In genomic region chr1:169523904-169524303, GRCh38 we compare ENCODE assay signal across 23 cellular contexts. TPM values are rescaled to one million over a fixed set of nuclear protein-coding genes. Genes with fewer than 3 reads are reported as not detected.
A peak's percentile ranks its signal among the peaks of the same experiment; 100 is the strongest.
DNase-seq lines count a peak whose midpoint lies in the region; ATAC-seq, FAIRE-seq and TF ChIP-seq lines count a peak whose summit lies in the region.
"Had no signal": no experiment of that assay in that cellular context is flagged by ENCODE, and none has a peak within 500 bp of the region (broad histone marks: within the 10 kb centered on the region; RNA-seq: fewer than 3 reads in every experiment).

No MANE protein-coding gene starts in this region.

- TF ChIP-seq CTCF in WTC11 (IDR thresholded peaks at IDR 0.05): no peak
- no peak for TF ChIP-seq CTCF in HepG2 (CRISPR knock-in tag; IDR thresholded peaks at IDR 0.05)
- no peak for TF ChIP-seq CTCF in upper lobe of right lung (IDR thresholded peaks at IDR 0.05)
- no peak for TF ChIP-seq CTCF in heart right ventricle (IDR thresholded peaks at IDR 0.05)
- no peak for TF ChIP-seq CTCF in BE2C (IDR thresholded peaks at IDR 0.05; ENCODE audit: low read depth, low read length)

- H3K36me3 ChIP-seq in HepG2 (replicated peaks in 1 of 2; ENCODE audit: control insufficient read depth in 1 of 2, insufficient read depth in 2 of 2, low read length in 2 of 2) (peaks cover 21 to 75% of the 10 kb centered on the region in 2 experiments), upper lobe of right lung (no peaks in the 10 kb centered on the region), heart right ventricle (peaks cover 0 to 40% (median 0%) of the 10 kb centered on the region in 9 donors), BE2C (no peaks in the 10 kb centered on the region)
- H3K36me3 ChIP-seq: HAP-1 had no signal

- DNase-seq in HuH-7 (ENCODE audit: low spot score) (peak; percentile 18), WTC11 (ENCODE audit: low spot score) (no peak), HepG2 (ENCODE audit: low spot score) (no peak), upper lobe of right lung (no peak), KBM-7 (no peak), heart right ventricle (no peak), BE2C (no peak)
- DNase-seq: 8988T; ACHN; AML-193; C1 segment of cervical spinal cord; Calu3; CD4-positive, alpha-beta memory T cell; COR-L47; DMS79; EL; GDM1; HFFc6 had no signal

- H3K4me1 ChIP-seq in HepG2 (ENCODE audit: insufficient read depth, low read length) (peaks cover 25% of the 10 kb centered on the region), upper lobe of right lung (no peaks in the 10 kb centered on the region), heart right ventricle (peaks cover 0 to 10% (median 0%) of the 10 kb centered on the region in 9 donors), BE2C (no peaks in the 10 kb centered on the region)
- H3K4me1 ChIP-seq: HAP-1 had no signal

- TF ChIP-seq POLR2A in HepG2 (IDR thresholded peaks at IDR 0.05; ENCODE audit: insufficient read depth in 1 of 2, low read depth in 2 of 2, low read length in 2 of 2): no peak

- H3K4me3 ChIP-seq in HepG2 (replicated peaks in 1 of 3; ENCODE audit: insufficient read depth in 1 of 3, low read depth in 2 of 3, low read length in 3 of 3) (no peak overlapping the region), upper lobe of right lung (no peak overlapping the region), heart right ventricle (no peak overlapping the region), BE2C (ENCODE audit: low read depth, low read length) (no peak overlapping the region)
- H3K4me3 ChIP-seq: A549, GM12878, GM23338, HAP-1 had no signal

- intact Hi-C loops in HepG2 (cut with micrococcal nuclease; ENCODE audit: unreplicated experiment) (loop anchor here (5.0 kb wide), 1 partner anchor 37 kb away; the partner anchor contains the start of gene SLC19A2), upper lobe of right lung (cut with DNase I) (no loop called here), heart right ventricle (cut with DNase I) (no loop called here)

- no peaks in the 10 kb centered on the region for H3K79me2 ChIP-seq in HepG2 (ENCODE audit: insufficient read depth, low read length)

- no peak overlapping the region for H3K27ac ChIP-seq in HepG2 (ENCODE audit: extremely low read length, insufficient read depth, low read length)
- H3K27ac ChIP-seq in upper lobe of right lung: no peak overlapping the region
- no peak overlapping the region for H3K27ac ChIP-seq in heart right ventricle
- H3K27ac ChIP-seq: A549 had no signal

- BruUV-seq in HepG2 (replicated peaks; lab: Mats Ljungman, UMichigan): no TSS peak

- no peak overlapping the region for H2AFZ ChIP-seq in HepG2 (ENCODE audit: low read length)

- TF ChIP-seq EP300 in HepG2 (IDR thresholded peaks at IDR 0.05; ENCODE audit: low read depth in 2 of 2, low read length in 2 of 2) (no peak), HepG2 (CRISPR knock-in tag; IDR thresholded peaks at IDR 0.05; ENCODE audit: borderline replicate concordance) (no peak)

- ATAC-seq in WTC11 (no peak), HepG2 (peak; percentile 67), upper lobe of right lung (peak; percentile 26), heart right ventricle (no peak)
- ATAC-seq: A549, GM12878, GM23338 had no signal

- H3K9me3 Mint-ChIP-seq in WTC11: no peaks in the 10 kb centered on the region
- H3K9me3 Mint-ChIP-seq: CD4-positive, alpha-beta memory T cell; GM23338; HFFc6 had no signal

- no peak for TF ChIP-seq RAD21 in HepG2 (CRISPR knock-in tag; IDR thresholded peaks at IDR 0.05)

- no peaks in the 10 kb centered on the region for H3K27me3 Mint-ChIP-seq in WTC11 (ENCODE audit: low read depth)

- H4K20me1 ChIP-seq in HepG2 (ENCODE audit: insufficient read depth, low read length): no peaks in the 10 kb centered on the region; the same call in 1 of the 2 replicates

- FAIRE-seq in HepG2 (lab: Jason Lieb, UNC): peak; percentile 52
- FAIRE-seq: A549, GM12878, GM18507 had no signal

- H3K27me3 ChIP-seq in HepG2 (ENCODE audit: control insufficient read depth in 1 of 2, insufficient read depth in 2 of 2, low read length in 2 of 2) (no peaks in the 10 kb centered on the region; a peak in 1 of 5 replicates), upper lobe of right lung (no peaks in the 10 kb centered on the region), heart right ventricle (no peaks in the 10 kb centered on the region), BE2C (peaks cover 6% of the 10 kb centered on the region)

- POLR2A ChIA-PET in WTC11 (lab: Charles Lee): no interaction called here
- POLR2A ChIA-PET in HepG2 (lab: Yijun Ruan, JAX): interaction anchor here (1.1 to 2.1 kb wide), 3 partner anchors 13 to 38 kb away, joined by 3 to 6 read pairs (median 5); partner anchors contain the start of gene SLC19A2

- no peaks in the 10 kb centered on the region for H3K36me3 Mint-ChIP-seq in WTC11

- no peak overlapping the region for H3K4me2 ChIP-seq in HepG2 (ENCODE audit: low read depth, low read length)
- H3K4me2 ChIP-seq: A549, GM23338 had no signal

- H3K9me3 ChIP-seq in HepG2 (ENCODE audit: low read length): no peaks in the 10 kb centered on the region
- H3K9me3 ChIP-seq in upper lobe of right lung: no peaks in the 10 kb centered on the region
- H3K9me3 ChIP-seq in heart right ventricle: no peaks in the 10 kb centered on the region
- no peaks in the 10 kb centered on the region for H3K9me3 ChIP-seq in BE2C
- H3K9me3 ChIP-seq: A549, HAP-1 had no signal

- H3K4me3 Mint-ChIP-seq in WTC11: no peak overlapping the region
- H3K4me3 Mint-ChIP-seq: CD4-positive, alpha-beta memory T cell; GM23338; HFFc6 had no signal

- in situ Hi-C loops in HepG2 (cut with HindIII; ENCODE audit: extremely low pct_ligation_motif_present, low pct_unique_long_range_greater_than_20kb): no loop called here
- in situ Hi-C loops in KBM-7 (cut with MboI; ENCODE audit: low pct_unique_long_range_greater_than_20kb, low sequenced_read_pairs): no loop called here

- no peak overlapping the region for H3K9ac ChIP-seq in HepG2 (ENCODE audit: insufficient read depth, low read depth, low read length)

- CTCF ChIA-PET in WTC11 (lab: Charles Lee) (interaction anchor here (1.2 kb wide), 1 partner anchor 22 kb away, joined by 3 read pairs; no protein-coding TSS in a partner anchor), HepG2 (lab: Yijun Ruan, JAX; ENCODE audit: low intra/inter-chr PET ratio, low total read pairs) (no interaction called here)

- H3K27ac Mint-ChIP-seq in WTC11: no peak overlapping the region
- H3K27ac Mint-ChIP-seq: CD4-positive, alpha-beta memory T cell; GM23338; HFFc6 had no signal

- H3K4me1 Mint-ChIP-seq in WTC11: peaks cover 15% of the 10 kb centered on the region

TF ChIP-seq in HepG2, 621 proteins besides CTCF, POLR2A, EP300 and RAD21:
- 0 out of 2 replicates have a peak, but pooled peaks have one; percentile 31 for TF ChIP-seq GATAD2A (CRISPR knock-in tag; IDR thresholded peaks at IDR 0.05)
- 0 out of 2 replicates have a peak, but pooled peaks have one; percentile 16 for TF ChIP-seq ZFY (CRISPR knock-in tag; IDR thresholded peaks at IDR 0.05)
- TF ChIP-seq NR2F6 (IDR thresholded peaks at IDR 0.05): 0 out of 2 replicates have a peak, but pooled peaks have one; percentile 15
- no peak for TF ChIP-seq NR2F6 (CRISPR knock-in tag; IDR thresholded peaks at IDR 0.05)
- TF ChIP-seq ZNF251 (CRISPR knock-in tag; IDR thresholded peaks at IDR 0.05): no peak
- TF ChIP-seq RBM22 (optimal IDR thresholded peaks at IDR 0.05; ENCODE audit: low read length): peak; percentile 69
- TF ChIP-seq ZNF205 (CRISPR knock-in tag; IDR thresholded peaks at IDR 0.05): no peak
- TF ChIP-seq CEBPB (IDR thresholded peaks at IDR 0.05; ENCODE audit: borderline replicate concordance, low read depth, low read length): peak; percentile 56; the same call in 1 of the 2 replicates
- peak; percentile 65 for TF ChIP-seq CEBPG (CRISPR knock-in tag; IDR thresholded peaks at IDR 0.05)

RNA-seq across cellular contexts. Expression of gene SLC19A2, which starts 38.2 kb away (rescaled TPM):
- total RNA-seq in WTC11 (2021) (14.6 to 15.8 TPM (median 14.7 TPM) in 3 replicates), HepG2 (2016; rRNA removed; fragmentation: Illumina TruSeq; extraction: Trizol) (19.1 and 30.4 TPM in 2 replicates), upper lobe of right lung (12.8 TPM), heart right ventricle (10 to 100 TPM in 8 of 10 donors, 1 to 10 TPM in 2; 7.6 to 36.3 (median 16.1) TPM)
- 3.8 and 5.2 TPM in 2 replicates for total RNA-seq in HepG2 (2016; cell fraction: cytosol; rRNA removed; fragmentation: Illumina TruSeq; extraction: Trizol; ENCODE audit: low read depth)
- total RNA-seq in HepG2 (2016; cell fraction: insoluble cytoplasmic fraction; rRNA removed; fragmentation: Illumina TruSeq; extraction: Trizol): 20.0 and 30.2 TPM in 2 replicates
- total RNA-seq in HepG2 (2016; cell fraction: membrane; rRNA removed; fragmentation: Illumina TruSeq; extraction: Trizol): 10.5 and 14.2 TPM in 2 replicates
- 42.1 and 44.8 TPM in 2 replicates for total RNA-seq in HepG2 (2016; cell fraction: nucleus; rRNA removed; fragmentation: Illumina TruSeq; extraction: Trizol)
- polyA plus RNA-seq in HepG2 (2011; rRNA removed) (51.2 and 56.0 TPM in 2 replicates), heart right ventricle (10 to 100 TPM; 23.5 to 43.2 TPM)
- 32.0 and 44.1 TPM in 2 replicates for polyA plus RNA-seq in HepG2 (2011; cell fraction: cytosol; rRNA removed)
- 29.6 and 34.0 TPM in 2 replicates for polyA plus RNA-seq in HepG2 (2011; cell fraction: nucleus; rRNA removed)
- polyA plus RNA-seq in HepG2 (2012): 36.6 and 42.7 TPM in 2 replicates
- polyA plus RNA-seq in HepG2 (2016; cell fraction: cytosol; fragmentation: Illumina TruSeq; extraction: Trizol; ENCODE audit: low read depth): 1.4 TPM in 2 replicates
- polyA plus RNA-seq in HepG2 (2016; cell fraction: insoluble cytoplasmic fraction; fragmentation: Illumina TruSeq; extraction: Trizol; ENCODE audit: low read depth): 18.6 and 19.7 TPM in 2 replicates
- polyA plus RNA-seq in HepG2 (2016; cell fraction: membrane; fragmentation: Illumina TruSeq; extraction: Trizol; ENCODE audit: low read depth): 4.9 and 6.2 TPM in 2 replicates
- 62.4 and 64.4 TPM in 2 replicates for polyA plus RNA-seq in HepG2 (2016; cell fraction: nucleus; fragmentation: Illumina TruSeq; extraction: Trizol; ENCODE audit: insufficient read depth, low read depth)
- 66.6 and 122 TPM in 2 replicates for polyA minus RNA-seq in HepG2 (2011; rRNA and poly(A)+ RNA removed; ENCODE audit: low replicate concordance)
- polyA minus RNA-seq in HepG2 (2011; cell fraction: cytosol; rRNA and poly(A)+ RNA removed): 49.6 and 53.0 TPM in 2 replicates
- 69.3 and 81.4 TPM in 2 replicates for polyA minus RNA-seq in HepG2 (2011; cell fraction: nucleus; rRNA and poly(A)+ RNA removed)
- 6.5 TPM for polyA plus RNA-seq in BE2C (2012; ENCODE audit: insufficient read depth, insufficient read length, low read depth)

Comparison
In these comparisons a context has a peak if more than half of its experiments do, and no peak if none do; other contexts are left out.
1. ATAC-seq: peak in HepG2 (single experiment) and upper lobe of right lung (single experiment); none in WTC11 (single experiment) and heart right ventricle (0 of 8).